Comparison of ENCODE assay signal across 1 cellular context in the genomic region with DNA sequence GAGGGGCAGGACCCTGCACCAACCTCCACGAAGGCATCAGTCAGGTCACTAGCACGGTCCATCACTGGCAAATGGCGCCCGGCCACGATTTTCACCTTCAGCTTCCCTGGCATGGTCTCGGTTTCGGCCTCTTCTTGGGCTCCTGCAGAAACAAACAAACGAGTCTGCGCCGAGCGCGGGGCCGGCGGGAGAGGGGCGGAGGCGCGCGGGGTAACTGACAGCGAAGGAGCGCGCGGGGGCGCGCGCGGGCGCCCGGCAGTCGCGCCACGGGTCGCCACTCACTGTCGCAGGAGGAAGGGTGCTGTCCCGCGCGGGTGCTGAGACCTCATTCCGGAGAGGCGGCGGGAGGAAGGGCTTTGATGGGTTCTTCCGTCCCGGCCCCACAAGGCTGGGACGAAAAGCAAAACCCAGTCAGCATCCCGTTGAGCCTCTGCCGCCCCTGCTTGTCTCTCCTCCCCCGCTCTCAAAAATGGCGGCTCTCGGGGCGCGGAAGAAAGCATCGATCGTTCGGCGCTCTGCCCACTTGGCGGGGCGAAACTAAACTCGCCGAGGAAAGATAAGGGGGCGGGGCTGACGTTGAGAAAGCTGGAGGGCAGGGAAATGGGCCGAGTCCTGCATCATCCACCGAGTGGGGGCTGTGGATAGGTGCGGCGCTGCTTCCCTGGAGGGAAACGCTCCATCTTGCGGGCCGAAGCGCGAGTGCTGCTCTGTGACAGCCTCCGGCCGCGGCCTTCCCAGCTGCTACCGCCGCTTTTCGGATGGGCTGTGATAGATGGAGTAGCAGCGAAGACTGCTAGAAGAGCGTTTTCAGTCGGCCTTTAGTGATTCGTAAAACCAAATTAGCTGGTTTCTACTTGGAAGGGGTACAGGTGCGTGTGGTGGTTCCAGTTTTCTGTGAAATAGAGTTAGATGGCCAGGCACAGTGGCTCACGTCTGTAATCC.
TF ChIP-seq lines count a peak whose summit lies in the region.

A gene with protein sequence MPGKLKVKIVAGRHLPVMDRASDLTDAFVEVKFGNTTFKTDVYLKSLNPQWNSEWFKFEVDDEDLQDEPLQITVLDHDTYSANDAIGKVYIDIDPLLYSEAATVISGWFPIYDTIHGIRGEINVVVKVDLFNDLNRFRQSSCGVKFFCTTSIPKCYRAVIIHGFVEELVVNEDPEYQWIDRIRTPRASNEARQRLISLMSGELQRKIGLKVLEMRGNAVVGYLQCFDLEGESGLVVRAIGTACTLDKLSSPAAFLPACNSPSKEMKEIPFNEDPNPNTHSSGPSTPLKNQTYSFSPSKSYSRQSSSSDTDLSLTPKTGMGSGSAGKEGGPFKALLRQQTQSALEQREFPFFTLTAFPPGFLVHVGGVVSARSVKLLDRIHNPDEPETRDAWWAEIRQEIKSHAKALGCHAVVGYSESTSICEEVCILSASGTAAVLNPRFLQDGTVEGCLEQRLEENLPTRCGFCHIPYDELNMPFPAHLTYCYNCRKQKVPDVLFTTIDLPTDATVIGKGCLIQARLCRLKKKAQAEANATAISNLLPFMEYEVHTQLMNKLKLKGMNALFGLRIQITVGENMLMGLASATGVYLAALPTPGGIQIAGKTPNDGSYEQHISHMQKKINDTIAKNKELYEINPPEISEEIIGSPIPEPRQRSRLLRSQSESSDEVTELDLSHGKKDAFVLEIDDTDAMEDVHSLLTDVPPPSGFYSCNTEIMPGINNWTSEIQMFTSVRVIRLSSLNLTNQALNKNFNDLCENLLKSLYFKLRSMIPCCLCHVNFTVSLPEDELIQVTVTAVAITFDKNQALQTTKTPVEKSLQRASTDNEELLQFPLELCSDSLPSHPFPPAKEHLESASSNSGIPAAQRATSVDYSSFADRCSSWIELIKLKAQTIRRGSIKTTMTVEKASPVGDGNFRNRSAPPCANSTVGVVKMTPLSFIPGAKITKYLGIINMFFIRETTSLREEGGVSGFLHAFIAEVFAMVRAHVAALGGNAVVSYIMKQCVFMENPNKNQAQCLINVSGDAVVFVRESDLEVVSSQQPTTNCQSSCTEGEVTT (minus strand): TSS at position 505 of the 942 bp plus-strand sequence. CDS start 392 bp downstream, at position 113.

TF ChIP-seq in HepG2, 621 proteins besides CTCF, POLR2A, EP300 and RAD21 (continued from another document and continues in another):
- TF ChIP-seq, protein P1, sequence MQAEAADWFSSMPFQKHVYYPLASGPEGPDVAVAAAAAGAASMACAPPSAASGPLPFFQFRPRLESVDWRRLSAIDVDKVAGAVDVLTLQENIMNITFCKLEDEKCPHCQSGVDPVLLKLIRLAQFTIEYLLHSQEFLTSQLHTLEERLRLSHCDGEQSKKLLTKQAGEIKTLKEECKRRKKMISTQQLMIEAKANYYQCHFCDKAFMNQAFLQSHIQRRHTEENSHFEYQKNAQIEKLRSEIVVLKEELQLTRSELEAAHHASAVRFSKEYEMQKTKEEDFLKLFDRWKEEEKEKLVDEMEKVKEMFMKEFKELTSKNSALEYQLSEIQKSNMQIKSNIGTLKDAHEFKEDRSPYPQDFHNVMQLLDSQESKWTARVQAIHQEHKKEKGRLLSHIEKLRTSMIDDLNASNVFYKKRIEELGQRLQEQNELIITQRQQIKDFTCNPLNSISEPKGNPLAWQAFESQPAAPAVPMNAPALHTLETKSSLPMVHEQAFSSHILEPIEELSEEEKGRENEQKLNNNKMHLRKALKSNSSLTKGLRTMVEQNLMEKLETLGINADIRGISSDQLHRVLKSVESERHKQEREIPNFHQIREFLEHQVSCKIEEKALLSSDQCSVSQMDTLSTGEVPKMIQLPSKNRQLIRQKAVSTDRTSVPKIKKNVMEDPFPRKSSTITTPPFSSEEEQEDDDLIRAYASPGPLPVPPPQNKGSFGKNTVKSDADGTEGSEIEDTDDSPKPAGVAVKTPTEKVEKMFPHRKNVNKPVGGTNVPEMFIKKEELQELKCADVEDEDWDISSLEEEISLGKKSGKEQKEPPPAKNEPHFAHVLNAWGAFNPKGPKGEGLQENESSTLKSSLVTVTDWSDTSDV (CRISPR knock-in tag; IDR thresholded peaks at IDR 0.05) = peak; percentile 50; the same call in 1 of the 2 replicates
- TF ChIP-seq, protein P2, sequence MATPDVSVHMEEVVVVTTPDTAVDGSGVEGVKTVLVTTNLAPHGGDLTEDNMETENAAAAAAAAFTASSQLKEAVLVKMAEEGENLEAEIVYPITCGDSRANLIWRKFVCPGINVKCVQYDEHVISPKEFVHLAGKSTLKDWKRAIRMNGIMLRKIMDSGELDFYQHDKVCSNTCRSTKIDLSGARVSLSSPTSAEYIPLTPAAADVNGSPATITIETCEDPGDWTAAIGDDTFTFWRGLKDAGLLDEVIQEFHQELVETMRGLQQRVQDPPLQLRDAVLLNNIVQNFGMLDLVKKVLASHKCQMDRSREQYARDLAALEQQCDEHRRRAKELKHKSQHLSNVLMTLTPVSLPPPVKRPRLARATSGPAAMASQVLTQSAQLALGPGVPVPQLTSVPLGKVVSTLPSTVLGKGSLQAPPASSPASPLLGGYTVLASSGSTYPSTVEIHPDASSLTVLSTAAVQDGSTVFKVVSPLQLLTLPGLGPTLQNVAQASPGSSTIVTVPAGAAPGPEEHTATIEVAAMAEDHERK (CRISPR knock-in tag; IDR thresholded peaks at IDR 0.05; ENCODE audit: low read depth) = peak; percentile 41; the same call in 1 of the 2 replicates
- TF ChIP-seq SPEN (CRISPR knock-in tag; IDR thresholded peaks at IDR 0.05; ENCODE audit: low read depth) = peak; percentile 90
- peak; percentile 80; the same call in 1 of the 2 replicates for TF ChIP-seq PHF20 (CRISPR knock-in tag; IDR thresholded peaks at IDR 0.05)
- TF ChIP-seq, protein P3, sequence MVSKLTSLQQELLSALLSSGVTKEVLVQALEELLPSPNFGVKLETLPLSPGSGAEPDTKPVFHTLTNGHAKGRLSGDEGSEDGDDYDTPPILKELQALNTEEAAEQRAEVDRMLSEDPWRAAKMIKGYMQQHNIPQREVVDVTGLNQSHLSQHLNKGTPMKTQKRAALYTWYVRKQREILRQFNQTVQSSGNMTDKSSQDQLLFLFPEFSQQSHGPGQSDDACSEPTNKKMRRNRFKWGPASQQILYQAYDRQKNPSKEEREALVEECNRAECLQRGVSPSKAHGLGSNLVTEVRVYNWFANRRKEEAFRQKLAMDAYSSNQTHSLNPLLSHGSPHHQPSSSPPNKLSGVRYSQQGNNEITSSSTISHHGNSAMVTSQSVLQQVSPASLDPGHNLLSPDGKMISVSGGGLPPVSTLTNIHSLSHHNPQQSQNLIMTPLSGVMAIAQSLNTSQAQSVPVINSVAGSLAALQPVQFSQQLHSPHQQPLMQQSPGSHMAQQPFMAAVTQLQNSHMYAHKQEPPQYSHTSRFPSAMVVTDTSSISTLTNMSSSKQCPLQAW (CRISPR knock-in tag; IDR thresholded peaks at IDR 0.05) = peak; percentile 82
- TF ChIP-seq, protein P4, sequence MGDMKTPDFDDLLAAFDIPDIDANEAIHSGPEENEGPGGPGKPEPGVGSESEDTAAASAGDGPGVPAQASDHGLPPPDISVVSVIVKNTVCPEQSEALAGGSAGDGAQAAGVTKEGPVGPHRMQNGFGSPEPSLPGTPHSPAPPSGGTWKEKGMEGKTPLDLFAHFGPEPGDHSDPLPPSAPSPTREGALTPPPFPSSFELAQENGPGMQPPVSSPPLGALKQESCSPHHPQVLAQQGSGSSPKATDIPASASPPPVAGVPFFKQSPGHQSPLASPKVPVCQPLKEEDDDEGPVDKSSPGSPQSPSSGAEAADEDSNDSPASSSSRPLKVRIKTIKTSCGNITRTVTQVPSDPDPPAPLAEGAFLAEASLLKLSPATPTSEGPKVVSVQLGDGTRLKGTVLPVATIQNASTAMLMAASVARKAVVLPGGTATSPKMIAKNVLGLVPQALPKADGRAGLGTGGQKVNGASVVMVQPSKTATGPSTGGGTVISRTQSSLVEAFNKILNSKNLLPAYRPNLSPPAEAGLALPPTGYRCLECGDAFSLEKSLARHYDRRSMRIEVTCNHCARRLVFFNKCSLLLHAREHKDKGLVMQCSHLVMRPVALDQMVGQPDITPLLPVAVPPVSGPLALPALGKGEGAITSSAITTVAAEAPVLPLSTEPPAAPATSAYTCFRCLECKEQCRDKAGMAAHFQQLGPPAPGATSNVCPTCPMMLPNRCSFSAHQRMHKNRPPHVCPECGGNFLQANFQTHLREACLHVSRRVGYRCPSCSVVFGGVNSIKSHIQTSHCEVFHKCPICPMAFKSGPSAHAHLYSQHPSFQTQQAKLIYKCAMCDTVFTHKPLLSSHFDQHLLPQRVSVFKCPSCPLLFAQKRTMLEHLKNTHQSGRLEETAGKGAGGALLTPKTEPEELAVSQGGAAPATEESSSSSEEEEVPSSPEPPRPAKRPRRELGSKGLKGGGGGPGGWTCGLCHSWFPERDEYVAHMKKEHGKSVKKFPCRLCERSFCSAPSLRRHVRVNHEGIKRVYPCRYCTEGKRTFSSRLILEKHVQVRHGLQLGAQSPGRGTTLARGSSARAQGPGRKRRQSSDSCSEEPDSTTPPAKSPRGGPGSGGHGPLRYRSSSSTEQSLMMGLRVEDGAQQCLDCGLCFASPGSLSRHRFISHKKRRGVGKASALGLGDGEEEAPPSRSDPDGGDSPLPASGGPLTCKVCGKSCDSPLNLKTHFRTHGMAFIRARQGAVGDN (CRISPR knock-in tag; IDR thresholded peaks at IDR 0.05) = peak; percentile 96
- TF ChIP-seq KDM4B (CRISPR knock-in tag; IDR thresholded peaks at IDR 0.05) = peak; percentile 34; the same call in 1 of the 2 replicates
- TF ChIP-seq HOXA3 (CRISPR knock-in tag; IDR thresholded peaks at IDR 0.05) = peak; percentile 99
- TF ChIP-seq, protein P5, sequence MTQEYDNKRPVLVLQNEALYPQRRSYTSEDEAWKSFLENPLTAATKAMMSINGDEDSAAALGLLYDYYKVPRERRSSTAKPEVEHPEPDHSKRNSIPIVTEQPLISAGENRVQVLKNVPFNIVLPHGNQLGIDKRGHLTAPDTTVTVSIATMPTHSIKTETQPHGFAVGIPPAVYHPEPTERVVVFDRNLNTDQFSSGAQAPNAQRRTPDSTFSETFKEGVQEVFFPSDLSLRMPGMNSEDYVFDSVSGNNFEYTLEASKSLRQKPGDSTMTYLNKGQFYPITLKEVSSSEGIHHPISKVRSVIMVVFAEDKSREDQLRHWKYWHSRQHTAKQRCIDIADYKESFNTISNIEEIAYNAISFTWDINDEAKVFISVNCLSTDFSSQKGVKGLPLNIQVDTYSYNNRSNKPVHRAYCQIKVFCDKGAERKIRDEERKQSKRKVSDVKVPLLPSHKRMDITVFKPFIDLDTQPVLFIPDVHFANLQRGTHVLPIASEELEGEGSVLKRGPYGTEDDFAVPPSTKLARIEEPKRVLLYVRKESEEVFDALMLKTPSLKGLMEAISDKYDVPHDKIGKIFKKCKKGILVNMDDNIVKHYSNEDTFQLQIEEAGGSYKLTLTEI (CRISPR knock-in tag; conservative IDR thresholded peaks at IDR 0.05) = no peak
- peak; percentile 60 for TF ChIP-seq TEAD3 (CRISPR knock-in tag; optimal IDR thresholded peaks at IDR 0.05; ENCODE audit: borderline replicate concordance)
- TF ChIP-seq SOX13 (IDR thresholded peaks at IDR 0.05) = no peak
- peak; percentile 18 to 60; a peak in 2 of 4 replicates for TF ChIP-seq SOX13 (CRISPR knock-in tag; conservative IDR thresholded peaks at IDR 0.05 in 1 of 2, IDR thresholded peaks at IDR 0.05 in 1 of 2)
- TF ChIP-seq MEIS2 (CRISPR knock-in tag; IDR thresholded peaks at IDR 0.05) = 0 out of 2 replicates have a peak, but pooled peaks have one; percentile 51
- no peak for TF ChIP-seq ZNF326 (CRISPR knock-in tag; IDR thresholded peaks at IDR 0.05; ENCODE audit: borderline replicate concordance)
- TF ChIP-seq, protein P6, sequence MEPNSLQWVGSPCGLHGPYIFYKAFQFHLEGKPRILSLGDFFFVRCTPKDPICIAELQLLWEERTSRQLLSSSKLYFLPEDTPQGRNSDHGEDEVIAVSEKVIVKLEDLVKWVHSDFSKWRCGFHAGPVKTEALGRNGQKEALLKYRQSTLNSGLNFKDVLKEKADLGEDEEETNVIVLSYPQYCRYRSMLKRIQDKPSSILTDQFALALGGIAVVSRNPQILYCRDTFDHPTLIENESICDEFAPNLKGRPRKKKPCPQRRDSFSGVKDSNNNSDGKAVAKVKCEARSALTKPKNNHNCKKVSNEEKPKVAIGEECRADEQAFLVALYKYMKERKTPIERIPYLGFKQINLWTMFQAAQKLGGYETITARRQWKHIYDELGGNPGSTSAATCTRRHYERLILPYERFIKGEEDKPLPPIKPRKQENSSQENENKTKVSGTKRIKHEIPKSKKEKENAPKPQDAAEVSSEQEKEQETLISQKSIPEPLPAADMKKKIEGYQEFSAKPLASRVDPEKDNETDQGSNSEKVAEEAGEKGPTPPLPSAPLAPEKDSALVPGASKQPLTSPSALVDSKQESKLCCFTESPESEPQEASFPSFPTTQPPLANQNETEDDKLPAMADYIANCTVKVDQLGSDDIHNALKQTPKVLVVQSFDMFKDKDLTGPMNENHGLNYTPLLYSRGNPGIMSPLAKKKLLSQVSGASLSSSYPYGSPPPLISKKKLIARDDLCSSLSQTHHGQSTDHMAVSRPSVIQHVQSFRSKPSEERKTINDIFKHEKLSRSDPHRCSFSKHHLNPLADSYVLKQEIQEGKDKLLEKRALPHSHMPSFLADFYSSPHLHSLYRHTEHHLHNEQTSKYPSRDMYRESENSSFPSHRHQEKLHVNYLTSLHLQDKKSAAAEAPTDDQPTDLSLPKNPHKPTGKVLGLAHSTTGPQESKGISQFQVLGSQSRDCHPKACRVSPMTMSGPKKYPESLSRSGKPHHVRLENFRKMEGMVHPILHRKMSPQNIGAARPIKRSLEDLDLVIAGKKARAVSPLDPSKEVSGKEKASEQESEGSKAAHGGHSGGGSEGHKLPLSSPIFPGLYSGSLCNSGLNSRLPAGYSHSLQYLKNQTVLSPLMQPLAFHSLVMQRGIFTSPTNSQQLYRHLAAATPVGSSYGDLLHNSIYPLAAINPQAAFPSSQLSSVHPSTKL (CRISPR knock-in tag; IDR thresholded peaks at IDR 0.05) = peak; percentile 79
- TF ChIP-seq POGZ (CRISPR knock-in tag; IDR thresholded peaks at IDR 0.05) = peak; percentile 97
- TF ChIP-seq, protein P7, sequence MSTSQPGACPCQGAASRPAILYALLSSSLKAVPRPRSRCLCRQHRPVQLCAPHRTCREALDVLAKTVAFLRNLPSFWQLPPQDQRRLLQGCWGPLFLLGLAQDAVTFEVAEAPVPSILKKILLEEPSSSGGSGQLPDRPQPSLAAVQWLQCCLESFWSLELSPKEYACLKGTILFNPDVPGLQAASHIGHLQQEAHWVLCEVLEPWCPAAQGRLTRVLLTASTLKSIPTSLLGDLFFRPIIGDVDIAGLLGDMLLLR (CRISPR knock-in tag; IDR thresholded peaks at IDR 0.05) = peak; percentile 67; the same call in 1 of the 2 replicates
- TF ChIP-seq MAZ (IDR thresholded peaks at IDR 0.05; ENCODE audit: borderline replicate concordance, low read depth, low read length) = peak; percentile 97
- TF ChIP-seq MAZ (CRISPR knock-in tag; IDR thresholded peaks at IDR 0.05; ENCODE audit: low read depth) = peak; percentile 97
- TF ChIP-seq, protein P8, sequence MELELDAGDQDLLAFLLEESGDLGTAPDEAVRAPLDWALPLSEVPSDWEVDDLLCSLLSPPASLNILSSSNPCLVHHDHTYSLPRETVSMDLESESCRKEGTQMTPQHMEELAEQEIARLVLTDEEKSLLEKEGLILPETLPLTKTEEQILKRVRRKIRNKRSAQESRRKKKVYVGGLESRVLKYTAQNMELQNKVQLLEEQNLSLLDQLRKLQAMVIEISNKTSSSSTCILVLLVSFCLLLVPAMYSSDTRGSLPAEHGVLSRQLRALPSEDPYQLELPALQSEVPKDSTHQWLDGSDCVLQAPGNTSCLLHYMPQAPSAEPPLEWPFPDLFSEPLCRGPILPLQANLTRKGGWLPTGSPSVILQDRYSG (CRISPR knock-in tag; IDR thresholded peaks at IDR 0.05) = 0 out of 2 replicates have a peak, but pooled peaks have one; percentile 51
- TF ChIP-seq, protein P9, sequence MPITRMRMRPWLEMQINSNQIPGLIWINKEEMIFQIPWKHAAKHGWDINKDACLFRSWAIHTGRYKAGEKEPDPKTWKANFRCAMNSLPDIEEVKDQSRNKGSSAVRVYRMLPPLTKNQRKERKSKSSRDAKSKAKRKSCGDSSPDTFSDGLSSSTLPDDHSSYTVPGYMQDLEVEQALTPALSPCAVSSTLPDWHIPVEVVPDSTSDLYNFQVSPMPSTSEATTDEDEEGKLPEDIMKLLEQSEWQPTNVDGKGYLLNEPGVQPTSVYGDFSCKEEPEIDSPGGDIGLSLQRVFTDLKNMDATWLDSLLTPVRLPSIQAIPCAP (CRISPR knock-in tag; IDR thresholded peaks at IDR 0.05; ENCODE audit: low read depth) = no peak; the same call in 1 of the 2 replicates
- peak; percentile 43; the same call in 1 of the 2 replicates for TF ChIP-seq CAMTA2 (CRISPR knock-in tag; IDR thresholded peaks at IDR 0.05; ENCODE audit: borderline replicate concordance)
